28 cellular contexts compared by ENCODE assay signal in genomic region chr2:110933420-110933819, GRCh38.
"Had no signal": no experiment of that assay in that cellular context is flagged by ENCODE, and none has a peak within 500 bp of the region (broad histone marks: within the 10 kb centered on the region; RNA-seq: fewer than 3 reads in every experiment).

No MANE protein-coding gene starts in this region.

- H3K4me1 ChIP-seq: colonic mucosa, esophagus squamous epithelium, foreskin keratinocyte, gastroesophageal sphincter had no signal

- H3K4me3 Mint-ChIP-seq: dendritic cell treated with granulocyte-macrophage colony-stimulating factor and Interleukin-4, amounts not matched to agents 40 ng/mL and 50 ng/mL, for 4 days; effector memory CD8-positive, alpha-beta T cell; endodermal cell had no signal

- H3K27me3 ChIP-seq: colonic mucosa, esophagus squamous epithelium, foreskin keratinocyte, gastrocnemius medialis had no signal

- ATAC-seq: effector memory CD8-positive, alpha-beta T cell; esophagus mucosa; foreskin keratinocyte; gastrocnemius medialis; gastroesophageal sphincter; heart left ventricle; heart right ventricle had no signal

- FAIRE-seq: colon, endometrium, endothelial cell of umbilical vein, frontal cortex had no signal

- DNase-seq: colonic mucosa; cortex of kidney; dermis blood vessel endothelial cell; dorsolateral prefrontal cortex; effector CD4-positive, alpha-beta T cell; effector CD8-positive, alpha-beta T cell; effector memory CD4-positive, alpha-beta T cell; effector memory CD8-positive, alpha-beta T cell; endodermal cell; erythroblast; esophagus squamous epithelium; foreskin fibroblast; foreskin keratinocyte; foreskin melanocyte; gastrocnemius medialis; glutamatergic neuron; head of caudate nucleus; heart left ventricle; heart right ventricle had no signal

- H3K4me1 Mint-ChIP-seq: endodermal cell had no signal

- H3K27ac Mint-ChIP-seq: dendritic cell treated with granulocyte-macrophage colony-stimulating factor and Interleukin-4, amounts not matched to agents 40 ng/mL and 50 ng/mL, for 4 days; effector memory CD8-positive, alpha-beta T cell; endodermal cell had no signal

- H3K36me3 ChIP-seq: colonic mucosa, esophagus squamous epithelium, gastrocnemius medialis, gastroesophageal sphincter, heart left ventricle, heart right ventricle had no signal

- H3K27me3 Mint-ChIP-seq: dendritic cell treated with granulocyte-macrophage colony-stimulating factor and Interleukin-4, amounts not matched to agents 40 ng/mL and 50 ng/mL, for 4 days had no signal

- H3K27ac ChIP-seq: colonic mucosa, coronary artery, dorsolateral prefrontal cortex, epithelial cell of prostate, esophagus squamous epithelium, foreskin keratinocyte, gastrocnemius medialis, gastroesophageal sphincter, heart left ventricle, heart right ventricle had no signal

- H3K4me3 ChIP-seq: colonic mucosa, coronary artery, dorsolateral prefrontal cortex, esophagus squamous epithelium, gastrocnemius medialis, gastroesophageal sphincter, heart left ventricle, heart right ventricle had no signal

- H3K9me3 ChIP-seq: colonic mucosa, gastrocnemius medialis had no signal
